Comparison of ENCODE assay signal across 8 cellular contexts in genomic region chr5:142432961-142433360, GRCh38.
A peak's percentile ranks its signal among the peaks of the same experiment; 100 is the strongest.
DNase-seq lines count a peak whose midpoint lies in the region; ATAC-seq, FAIRE-seq and TF ChIP-seq lines count a peak whose summit lies in the region.

No MANE protein-coding gene starts in this region.

- H3K9me3 ChIP-seq in right lobe of liver (no peaks in the 10 kb centered on the region), HepG2 (ENCODE audit: low read length) (no peaks in the 10 kb centered on the region), gastrocnemius medialis (no peaks in the 10 kb centered on the region)

- no peak for FAIRE-seq in HepG2 (lab: Jason Lieb, UNC)

- H3K4me1 Mint-ChIP-seq in WTC11 = peaks cover 49% of the 10 kb centered on the region

- H3K36me3 ChIP-seq in right lobe of liver (no peaks in the 10 kb centered on the region), HepG2 (replicated peaks in 1 of 2; ENCODE audit: control insufficient read depth in 1 of 2, insufficient read depth in 2 of 2, low read length in 2 of 2) (no peaks in the 10 kb centered on the region; a peak in 2 of 5 replicates), gastrocnemius medialis (no peaks in the 10 kb centered on the region)

- H3K4me2 ChIP-seq in HepG2 (ENCODE audit: low read depth, low read length) = no peak overlapping the region

- no peak overlapping the region for H3K9ac ChIP-seq in HepG2 (ENCODE audit: insufficient read depth, low read depth, low read length)

- H3K27me3 ChIP-seq in right lobe of liver (no peaks in the 10 kb centered on the region), HepG2 (ENCODE audit: control insufficient read depth in 1 of 2, insufficient read depth in 2 of 2, low read length in 2 of 2) (no peaks in the 10 kb centered on the region), gastrocnemius medialis (no peaks in the 10 kb centered on the region)

- in situ Hi-C loops in HepG2 (cut with HindIII; ENCODE audit: extremely low pct_ligation_motif_present, low pct_unique_long_range_greater_than_20kb) (no loop called here), gastrocnemius medialis (cut with MboI; ENCODE audit: low sequenced_read_pairs in 4 of 4) (no loop called here)

- H3K27ac ChIP-seq in right lobe of liver = no peak overlapping the region
- H3K27ac ChIP-seq in HepG2 (ENCODE audit: extremely low read length, insufficient read depth, low read length) = no peak overlapping the region
- no peak overlapping the region for H3K27ac ChIP-seq in gastrocnemius medialis

- 21% methylated on average over 2 of the region's 2 CpGs for WGBS in right lobe of liver (ENCODE audit: insufficient coverage, low coverage, low lambda C conversion rate, missing lambda C conversion rate)
- 79% methylated on average over 2 of the region's 2 CpGs for WGBS in HepG2 (ENCODE audit: low lambda C conversion rate)

- no peak overlapping the region for H2AFZ ChIP-seq in HepG2 (ENCODE audit: low read length)

- H3K9me3 Mint-ChIP-seq in WTC11 = no peaks in the 10 kb centered on the region

- no peaks in the 10 kb centered on the region for H3K36me3 Mint-ChIP-seq in WTC11

- ATAC-seq in right lobe of liver = peak; percentile 30 to 59 (median 55)
- ATAC-seq in HepG2 = no peak
- ATAC-seq in WTC11 = peak; percentile 40
- no peak for ATAC-seq in GM21717 (IDR thresholded peaks at IDR 0.05; ENCODE audit: unreplicated experiment)
- ATAC-seq in gastrocnemius medialis = no peak

- intact Hi-C loops in right lobe of liver (cut with DNase I) (no loop called here), HepG2 (cut with micrococcal nuclease; ENCODE audit: unreplicated experiment) (no loop called here), posterior cingulate gyrus (cut with DNase I) (no loop called here), gastrocnemius medialis (cut with DNase I; ENCODE audit: low total_unique reads) (loop anchor here (10.0 kb wide), 1 partner anchor 108 kb away; the partner anchor contains the start of gene SPRY4)

- TF ChIP-seq CTCF in right lobe of liver (IDR thresholded peaks at IDR 0.05) (no peak), HepG2 (CRISPR knock-in tag; IDR thresholded peaks at IDR 0.05) (no peak), WTC11 (IDR thresholded peaks at IDR 0.05) (no peak), gastrocnemius medialis (IDR thresholded peaks at IDR 0.05 in 4 of 5, conservative IDR thresholded peaks at IDR 0.05 in 1 of 5) (no peak)

- CTCF ChIA-PET in HepG2 (lab: Yijun Ruan, JAX; ENCODE audit: low intra/inter-chr PET ratio, low total read pairs) = no interaction called here
- CTCF ChIA-PET in WTC11 (lab: Charles Lee) = no interaction called here

- H3K27ac Mint-ChIP-seq in WTC11 = no peak overlapping the region

- TF ChIP-seq EP300 in HepG2 (IDR thresholded peaks at IDR 0.05; ENCODE audit: low read depth in 2 of 2, low read length in 2 of 2) (no peak), HepG2 (CRISPR knock-in tag; IDR thresholded peaks at IDR 0.05; ENCODE audit: borderline replicate concordance) (no peak)

- no peaks in the 10 kb centered on the region for H3K79me2 ChIP-seq in HepG2 (ENCODE audit: insufficient read depth, low read length)

- BruUV-seq in HepG2 (replicated peaks; lab: Mats Ljungman, UMichigan) = no TSS peak

- no peaks in the 10 kb centered on the region for H4K20me1 ChIP-seq in HepG2 (ENCODE audit: insufficient read depth, low read length)

- peaks cover 3% of the 10 kb centered on the region; the same call in 1 of the 2 replicates for H3K27me3 Mint-ChIP-seq in WTC11 (ENCODE audit: low read depth)

- H3K4me1 ChIP-seq in right lobe of liver = no peaks in the 10 kb centered on the region
- H3K4me1 ChIP-seq in HepG2 (ENCODE audit: insufficient read depth, low read length) = peaks cover 42% of the 10 kb centered on the region
- no peaks in the 10 kb centered on the region for H3K4me1 ChIP-seq in gastrocnemius medialis

- H3K4me3 ChIP-seq in right lobe of liver (no peak overlapping the region), HepG2 (replicated peaks in 1 of 3; ENCODE audit: insufficient read depth in 1 of 3, low read depth in 2 of 3, low read length in 3 of 3) (no peak overlapping the region), gastrocnemius medialis (no peak overlapping the region)

- no peak for DNase-seq in right lobe of liver
- DNase-seq in HepG2 (ENCODE audit: low spot score) = no peak
- no peak for DNase-seq in WTC11 (ENCODE audit: low spot score)
- peak; percentile 25 for DNase-seq in germinal center (ENCODE audit: low spot score)
- DNase-seq in posterior cingulate gyrus = no peak
- no peak for DNase-seq in NCI-H226
- no peak for DNase-seq in gastrocnemius medialis

- no peak for TF ChIP-seq POLR2A in right lobe of liver (IDR thresholded peaks at IDR 0.05)
- no peak for TF ChIP-seq POLR2A in HepG2 (IDR thresholded peaks at IDR 0.05; ENCODE audit: insufficient read depth in 1 of 2, low read depth in 2 of 2, low read length in 2 of 2)
- no peak for TF ChIP-seq POLR2A in gastrocnemius medialis (IDR thresholded peaks at IDR 0.05)

- no peak for TF ChIP-seq RAD21 in HepG2 (CRISPR knock-in tag; IDR thresholded peaks at IDR 0.05)

- no peak overlapping the region for H3K4me3 Mint-ChIP-seq in WTC11

- POLR2A ChIA-PET in HepG2 (lab: Yijun Ruan, JAX) (no interaction called here), WTC11 (lab: Charles Lee) (no interaction called here)

TF ChIP-seq in HepG2, 621 proteins besides CTCF, POLR2A, EP300 and RAD21:
- no peak for TF ChIP-seq ZNF558 (CRISPR knock-in tag; IDR thresholded peaks at IDR 0.05; ENCODE audit: borderline replicate concordance)
TF ChIP-seq in HepG2: peak in this region for 0.

TF ChIP-seq in WTC11, 78 proteins besides CTCF, POLR2A, EP300 and RAD21 (continues in another document):
- TF ChIP-seq EMX1 (CRISPR knock-in tag; IDR thresholded peaks at IDR 0.05) = no peak
- no peak for TF ChIP-seq SMAD4 (CRISPR knock-in tag; IDR thresholded peaks at IDR 0.05)
- TF ChIP-seq RORB (CRISPR knock-in tag; IDR thresholded peaks at IDR 0.05) = no peak
- TF ChIP-seq MAX (CRISPR knock-in tag; IDR thresholded peaks at IDR 0.05) = no peak
- no peak for TF ChIP-seq ARID4B (CRISPR knock-in tag; IDR thresholded peaks at IDR 0.05; ENCODE audit: borderline replicate concordance)
- no peak for TF ChIP-seq PREB (CRISPR knock-in tag; IDR thresholded peaks at IDR 0.05; ENCODE audit: borderline replicate concordance)
- TF ChIP-seq ZBTB43 (CRISPR knock-in tag; IDR thresholded peaks at IDR 0.05) = no peak
- TF ChIP-seq MYBL2 (CRISPR knock-in tag; IDR thresholded peaks at IDR 0.05) = no peak
- TF ChIP-seq SOX15 (CRISPR knock-in tag; IDR thresholded peaks at IDR 0.05) = no peak

Comparison
In these comparisons a context has a peak if more than half of its experiments do, and no peak if none do; other contexts are left out.
1. ATAC-seq: peak in right lobe of liver (4 of 4) and WTC11 (single experiment); none in HepG2 (single experiment), GM21717 (single experiment) and gastrocnemius medialis (0 of 2).